11 cellular contexts compared by ENCODE assay signal in genomic region chr12:11658796-11659195, GRCh38. TPM values are rescaled to one million over a fixed set of nuclear protein-coding genes. Genes with fewer than 3 reads are reported as not detected.
DNase-seq lines count a peak whose midpoint lies in the region; ATAC-seq and TF ChIP-seq lines count a peak whose summit lies in the region.
"Had no signal": no experiment of that assay in that cellular context is flagged by ENCODE, and none has a peak within 500 bp of the region (broad histone marks: within the 10 kb centered on the region; RNA-seq: fewer than 3 reads in every experiment).

No MANE protein-coding gene starts in this region.

- H3K9me2 ChIP-seq in PC-3 (replicated peaks; ENCODE audit: low read length) = no peaks in the 10 kb centered on the region

- H3K36me3 ChIP-seq in PC-3 (ENCODE audit: low read depth, low read length) (no peaks in the 10 kb centered on the region), endodermal cell (ENCODE audit: control insufficient read depth, insufficient read depth, low read length) (no peaks in the 10 kb centered on the region), neutrophil (peaks cover 5% of the 10 kb centered on the region)

- no peak overlapping the region for H2AFZ ChIP-seq in PC-3 (ENCODE audit: low read length)

- POLR2A ChIA-PET in PC-3 (lab: Charles Lee; ENCODE audit: unreplicated experiment) = no interaction called here

- H3K27me3 Mint-ChIP-seq in CD14-positive monocyte (ENCODE audit: low read depth in 3 of 3) (no peaks in the 10 kb centered on the region), endodermal cell (ENCODE audit: insufficient read depth) (peaks cover 10% of the 10 kb centered on the region)

- ATAC-seq in PC-3 = no peak
- ATAC-seq in GM21367 (IDR thresholded peaks at IDR 0.05; ENCODE audit: unreplicated experiment) = no peak

- H3K9ac ChIP-seq in PC-3 (ENCODE audit: low read length) = no peak overlapping the region
- H3K9ac ChIP-seq in endodermal cell (ENCODE audit: extremely low read depth, low read length, poor library complexity, severe bottlenecking) = no peak overlapping the region

- CTCF ChIA-PET in PC-3 (lab: Charles Lee) = no interaction called here

- 88 to 92% methylated on average over 1 to 2 of the region's 2 CpGs for WGBS in endodermal cell (ENCODE audit: insufficient coverage in 1 of 2, insufficient read length in 1 of 2), 2 experiments

- H3F3A ChIP-seq in PC-3 (ENCODE audit: low read length, unreplicated experiment) = no peaks in the 10 kb centered on the region

- H3K36me3 Mint-ChIP-seq in CD14-positive monocyte = peaks cover 38 to 55% of the 10 kb centered on the region in 2 donors
- no peaks in the 10 kb centered on the region for H3K36me3 Mint-ChIP-seq in endodermal cell (ENCODE audit: low read depth)

- TF ChIP-seq CTCF in CD14-positive monocyte (IDR thresholded peaks at IDR 0.05) = no peak
- no peak for TF ChIP-seq CTCF in PC-3 (conservative IDR thresholded peaks at IDR 0.05; ENCODE audit: low read depth, low read length)
- TF ChIP-seq CTCF in endodermal cell (conservative IDR thresholded peaks at IDR 0.05) = no peak
- TF ChIP-seq CTCF in neutrophil (IDR thresholded peaks at IDR 0.05) = no peak

- H3K4me3 Mint-ChIP-seq in CD14-positive monocyte (no peak overlapping the region), endodermal cell (no peak overlapping the region)

- H3K27me3 ChIP-seq in PC-3 (ENCODE audit: low read length) (no peaks in the 10 kb centered on the region), endodermal cell (ENCODE audit: control insufficient read depth, insufficient read depth, low read length, poor library complexity, severe bottlenecking) (peaks cover 54% of the 10 kb centered on the region), neutrophil (no peaks in the 10 kb centered on the region)

- intact Hi-C loops in CD14-positive monocyte (cut with micrococcal nuclease) = loop anchor here (10.0 kb wide), 3 partner anchors 66 to 176 kb away; no protein-coding TSS in a partner anchor
- intact Hi-C loops in PC-3 (cut with micrococcal nuclease) = no loop called here

- H3K4me1 Mint-ChIP-seq in CD14-positive monocyte = peaks cover 94% of the 10 kb centered on the region
- H3K4me1 Mint-ChIP-seq in endodermal cell = peaks cover 27% of the 10 kb centered on the region

- H3K27ac Mint-ChIP-seq in CD14-positive monocyte = peak overlapping the region in 5 of 7 donors; percentile 7 to 80 (median 75)
- no peak overlapping the region for H3K27ac Mint-ChIP-seq in endodermal cell

- H3K9me3 ChIP-seq in PC-3 (ENCODE audit: low read length) = no peaks in the 10 kb centered on the region
- H3K9me3 ChIP-seq in endodermal cell (ENCODE audit: control insufficient read depth, low read length) = no peaks in the 10 kb centered on the region
- no peaks in the 10 kb centered on the region for H3K9me3 ChIP-seq in neutrophil

- H3K79me2 ChIP-seq in PC-3 (ENCODE audit: low read length) = peaks cover 26% of the 10 kb centered on the region

- H3K4me2 ChIP-seq in PC-3 (ENCODE audit: low read length) = no peak overlapping the region

- no TSS peak for BruUV-seq in PC-3 (replicated peaks; lab: Mats Ljungman, UMichigan)

- H3K4me3 ChIP-seq in PC-3 (ENCODE audit: low read length) = no peak overlapping the region
- H3K4me3 ChIP-seq in endodermal cell (ENCODE audit: low read length) = no peak overlapping the region
- H3K4me3 ChIP-seq in neutrophil (ENCODE audit: low read depth in 1 of 2, low read length in 1 of 2) = no peak overlapping the region

- no peak for DNase-seq in CD14-positive monocyte (ENCODE audit: low spot score)
- DNase-seq in PC-3 = peak; percentile 7
- peak; percentile 24 for DNase-seq in endodermal cell
- DNase-seq in hippocampal formation (lab: John Stamatoyannopoulos, UW) = no peak
- no peak for DNase-seq in NCI-H1436 (lab: John Stamatoyannopoulos, UW)
- no peak for DNase-seq in amygdala (lab: John Stamatoyannopoulos, UW)
- DNase-seq: activated CD4-positive, alpha-beta T cell treated with anti-CD3 and anti-CD28 coated beads for 48 hours; SIG-M5; stimulated activated CD8-positive, alpha-beta memory T cell treated with anti-CD3 and anti-CD28 coated beads, Interleukin-4, amount 100 ng/mL, for 48 hours had no signal

- H3K4me1 ChIP-seq in PC-3 (ENCODE audit: insufficient read depth, low read length) (no peaks in the 10 kb centered on the region), endodermal cell (ENCODE audit: control insufficient read depth, insufficient read depth, low read length) (peaks cover 4% of the 10 kb centered on the region), neutrophil (ENCODE audit: control insufficient read depth in 1 of 2, insufficient read depth in 1 of 2, low read depth in 1 of 2, low read length in 1 of 2) (peaks cover 88 to 90% of the 10 kb centered on the region in 2 experiments)

- no peak overlapping the region for H3K27ac ChIP-seq in PC-3 (ENCODE audit: low read length)
- H3K27ac ChIP-seq in endodermal cell (ENCODE audit: low read depth, low read length) = no peak overlapping the region
- H3K27ac ChIP-seq in neutrophil = peak overlapping the region; percentile 92

- no peaks in the 10 kb centered on the region for H3K9me3 Mint-ChIP-seq in CD14-positive monocyte
- H3K9me3 Mint-ChIP-seq in endodermal cell = no peaks in the 10 kb centered on the region

- no peaks in the 10 kb centered on the region for H4K20me1 ChIP-seq in PC-3 (ENCODE audit: low read length)

RNA-seq across cellular contexts. Expression of gene ETV6, which starts 9.3 kb away (rescaled TPM):
- polyA plus RNA-seq in CD14-positive monocyte = 10 to 100 TPM in 1 of 2 donors, 1 to 10 TPM in 1; 6.8 to 11.7 TPM
- total RNA-seq in PC-3 (2014; rRNA removed) = 5.0 and 6.6 TPM in 2 replicates
- total RNA-seq in endodermal cell = 10 to 100 TPM in 1 of 2 donors, 1 to 10 TPM in 1; 9.3 to 22.1 TPM
- 7.5 TPM for polyA plus RNA-seq in endodermal cell (2013, experiment 1 of 2)
- polyA plus RNA-seq in endodermal cell (2013, experiment 2 of 2) = 7.7 TPM

Comparison
In these comparisons a context has a peak if more than half of its experiments do, and no peak if none do; other contexts are left out.
1. DNase-seq: peak in PC-3 (single experiment) and endodermal cell (single experiment); none in CD14-positive monocyte (single experiment), hippocampal formation (0 of 2), NCI-H1436 (single experiment) and amygdala (0 of 56).